30 cellular contexts compared by ENCODE assay signal in genomic region chr7:115462301-115463015, GRCh38.
"Had no signal": no experiment of that assay in that cellular context is flagged by ENCODE, and none has a peak within 500 bp of the region (broad histone marks: within the 10 kb centered on the region; RNA-seq: fewer than 3 reads in every experiment).

No MANE protein-coding gene starts in this region.

- H3K4me1 ChIP-seq: gastroesophageal sphincter, right lobe of liver, uterus had no signal

- H3K27ac ChIP-seq: gastroesophageal sphincter, ovary, right lobe of liver, uterus, VCaP had no signal

- H3K27me3 Mint-ChIP-seq: activated CD4-positive, alpha-beta T cell treated with anti-CD3 and anti-CD28 coated beads, Interleukin-2, amount 10 ng/mL, durations not matched to agents 24 days and 14 days; activated naive CD8-positive, alpha-beta T cell treated with anti-CD3 and anti-CD28 coated beads, Interleukin-2, amount 50 U/mL, for 24 hours; progenitor cell of endocrine pancreas; type B pancreatic cell had no signal

- H3K4me1 Mint-ChIP-seq: activated CD4-positive, alpha-beta T cell treated with anti-CD3 and anti-CD28 coated beads, Interleukin-2, amount 10 ng/mL, durations not matched to agents 24 days and 14 days; activated naive CD8-positive, alpha-beta T cell treated with anti-CD3 and anti-CD28 coated beads, Interleukin-2, amount 50 U/mL, for 24 hours; immature natural killer cell; mesothelial cell of epicardium; naive B cell had no signal

- H3K27ac Mint-ChIP-seq: activated CD4-positive, alpha-beta memory T cell treated with anti-CD3 and anti-CD28 coated beads for 36 hours; activated CD4-positive, alpha-beta T cell treated with anti-CD3 and anti-CD28 coated beads, Interleukin-2, amount 10 ng/mL, durations not matched to agents 24 days and 14 days; activated naive CD4-positive, alpha-beta T cell treated with anti-CD3 and anti-CD28 coated beads for 36 hours; activated naive CD8-positive, alpha-beta T cell treated with anti-CD3 and anti-CD28 coated beads, Interleukin-2, amount 50 U/mL, for 24 hours; immature natural killer cell; mesothelial cell of epicardium; naive B cell; progenitor cell of endocrine pancreas; stimulated activated naive CD8-positive, alpha-beta T cell treated with anti-CD3 and anti-CD28 coated beads, Interleukin-15, Interleukin-2, amounts not matched to agents 100 ng/mL and 50 ng/mL, for 24 hours; T-helper 1 cell treated with Interleukin-12 subunit alpha and Interleukin-12 subunit beta and Interleukin-4 antibody, amounts not matched to agents 30 μg/mL and 1 μg/mL, for 36 hours; type B pancreatic cell had no signal

- H3K9me3 ChIP-seq: gastroesophageal sphincter, ovary, right lobe of liver, uterus had no signal

- H3K9me3 Mint-ChIP-seq: activated CD4-positive, alpha-beta memory T cell treated with anti-CD3 and anti-CD28 coated beads for 36 hours; activated CD4-positive, alpha-beta T cell treated with anti-CD3 and anti-CD28 coated beads, Interleukin-2, amount 10 ng/mL, durations not matched to agents 24 days and 14 days; activated naive CD4-positive, alpha-beta T cell treated with anti-CD3 and anti-CD28 coated beads for 36 hours; activated naive CD8-positive, alpha-beta T cell treated with anti-CD3 and anti-CD28 coated beads, Interleukin-2, amount 50 U/mL, for 24 hours; stimulated activated naive CD8-positive, alpha-beta T cell treated with anti-CD3 and anti-CD28 coated beads, Interleukin-15, Interleukin-2, amounts not matched to agents 100 ng/mL and 50 ng/mL, for 24 hours; T-helper 1 cell treated with Interleukin-12 subunit alpha and Interleukin-12 subunit beta and Interleukin-4 antibody, amounts not matched to agents 30 μg/mL and 1 μg/mL, for 36 hours; type B pancreatic cell had no signal

- ATAC-seq: activated naive CD8-positive, alpha-beta T cell treated with anti-CD3 and anti-CD28 coated beads, Interleukin-2, amount 50 U/mL, for 24 hours; gastroesophageal sphincter; left colon; right lobe of liver had no signal

- H3K27me3 ChIP-seq: gastroesophageal sphincter, ovary, right lobe of liver, uterus had no signal

- H3K4me3 ChIP-seq: gastroesophageal sphincter, ovary, right lobe of liver, uterus had no signal

- H3K36me3 ChIP-seq: gastroesophageal sphincter, ovary, right lobe of liver, uterus had no signal

- FAIRE-seq: endothelial cell of umbilical vein had no signal

- DNase-seq: activated CD4-positive, alpha-beta memory T cell treated with anti-CD3 and anti-CD28 coated beads for 36 hours; activated CD4-positive, alpha-beta T cell treated with anti-CD3 and anti-CD28 coated beads, Interleukin-2, amount 10 ng/mL, durations not matched to agents 24 days and 14 days; activated effector memory CD4-positive, alpha-beta T cell treated with anti-CD3 and anti-CD28 coated beads, Interleukin-2, amount 50 U/mL, for 16 hours; activated naive CD4-positive, alpha-beta T cell treated with anti-CD3 and anti-CD28 coated beads for 36 hours; activated naive CD8-positive, alpha-beta T cell treated with anti-CD3 and anti-CD28 coated beads, Interleukin-2, amount 50 U/mL, for 24 hours; activated T-cell treated with anti-CD3 and anti-CD28 coated beads, Interleukin-2, amount 50 U/mL, for 48 hours; amygdala; caudate nucleus; cortex of kidney; head of caudate nucleus; hypothalamus; immature natural killer cell; kidney; left colon; mammary epithelial cell; naive B cell; ovary; right lobe of liver; stimulated activated CD4-positive, alpha-beta T cell treated with anti-CD3 and anti-CD28 coated beads, Interleukin-2, amount 100 ng/mL, for 48 hours; substantia nigra; T-helper 9 cell; uterus had no signal

- H3K4me3 Mint-ChIP-seq: activated CD4-positive, alpha-beta memory T cell treated with anti-CD3 and anti-CD28 coated beads for 36 hours; activated CD4-positive, alpha-beta T cell treated with anti-CD3 and anti-CD28 coated beads, Interleukin-2, amount 10 ng/mL, durations not matched to agents 24 days and 14 days; activated naive CD4-positive, alpha-beta T cell treated with anti-CD3 and anti-CD28 coated beads for 36 hours; activated naive CD8-positive, alpha-beta T cell treated with anti-CD3 and anti-CD28 coated beads, Interleukin-2, amount 50 U/mL, for 24 hours; immature natural killer cell; mesothelial cell of epicardium; naive B cell; stimulated activated naive CD8-positive, alpha-beta T cell treated with anti-CD3 and anti-CD28 coated beads, Interleukin-15, Interleukin-2, amounts not matched to agents 100 ng/mL and 50 ng/mL, for 24 hours; T-helper 1 cell treated with Interleukin-12 subunit alpha and Interleukin-12 subunit beta and Interleukin-4 antibody, amounts not matched to agents 30 μg/mL and 1 μg/mL, for 36 hours; type B pancreatic cell had no signal

- H3K36me3 Mint-ChIP-seq: activated CD4-positive, alpha-beta memory T cell treated with anti-CD3 and anti-CD28 coated beads for 36 hours; mesothelial cell of epicardium; naive B cell; type B pancreatic cell had no signal
